23 cellular contexts compared by ENCODE assay signal in genomic region chr19:28456708-28457320, GRCh38.
"Had no signal": no experiment of that assay in that cellular context is flagged by ENCODE, and none has a peak within 500 bp of the region (broad histone marks: within the 10 kb centered on the region; RNA-seq: fewer than 3 reads in every experiment).

No MANE protein-coding gene starts in this region.

- H3K4me3 Mint-ChIP-seq: activated naive CD8-positive, alpha-beta T cell; effector memory CD8-positive, alpha-beta T cell; memory B cell; natural killer cell treated with Interleukin-12 subunit alpha and Interleukin-12 subunit beta and Interleukin-15 and Interleukin-18, amount 100 ng/mL, for 72 hours; stimulated activated naive CD8-positive, alpha-beta T cell treated with anti-CD3 and anti-CD28 coated beads, Interleukin-15, Interleukin-2, amounts not matched to agents 100 ng/mL and 50 ng/mL, for 24 hours had no signal

- H3K27ac Mint-ChIP-seq: activated naive CD8-positive, alpha-beta T cell; effector memory CD8-positive, alpha-beta T cell; memory B cell; natural killer cell treated with Interleukin-12 subunit alpha and Interleukin-12 subunit beta and Interleukin-15 and Interleukin-18, amount 100 ng/mL, for 72 hours; stimulated activated naive CD8-positive, alpha-beta T cell treated with anti-CD3 and anti-CD28 coated beads, Interleukin-15, Interleukin-2, amounts not matched to agents 100 ng/mL and 50 ng/mL, for 24 hours had no signal

- H3K27ac ChIP-seq: adrenal gland, ascending aorta, brain microvascular endothelial cell, colonic mucosa, dorsolateral prefrontal cortex, esophagus muscularis mucosa, spleen, tibial nerve, uterus had no signal

- H3K9me3 ChIP-seq: adrenal gland, ascending aorta, colonic mucosa, esophagus muscularis mucosa, spleen, tibial nerve, uterus had no signal

- H3K27me3 ChIP-seq: ascending aorta, brain microvascular endothelial cell, colonic mucosa, spleen, tibial nerve, uterus had no signal

- H3K9me3 Mint-ChIP-seq: effector memory CD8-positive, alpha-beta T cell; natural killer cell treated with Interleukin-12 subunit alpha and Interleukin-12 subunit beta and Interleukin-15 and Interleukin-18, amount 100 ng/mL, for 72 hours; stimulated activated naive CD8-positive, alpha-beta T cell treated with anti-CD3 and anti-CD28 coated beads, Interleukin-15, Interleukin-2, amounts not matched to agents 100 ng/mL and 50 ng/mL, for 24 hours had no signal

- DNase-seq: activated CD8-positive, alpha-beta memory T cell treated with anti-CD3 and anti-CD28 coated beads, Interleukin-2, amount 50 U/mL, for 48 hours; activated gamma-delta T cell treated with Interleukin-2 at 50 U/mL for 16 hours; adrenal gland; brain microvascular endothelial cell; central memory CD4-positive, alpha-beta T cell; colonic mucosa; dorsolateral prefrontal cortex; effector memory CD8-positive, alpha-beta T cell; glutamatergic neuron; nucleus accumbens; posterior cingulate gyrus; retina; spleen; stimulated activated CD4-positive, alpha-beta T cell treated with anti-CD3 and anti-CD28 coated beads, Interleukin-4, amount 100 ng/mL, for 1 hour; T-helper 2 cell; uterus had no signal

- H3K4me1 Mint-ChIP-seq: memory B cell had no signal

- H3K27me3 Mint-ChIP-seq: activated naive CD8-positive, alpha-beta T cell; memory B cell had no signal

- H3K36me3 Mint-ChIP-seq: activated naive CD8-positive, alpha-beta T cell; memory B cell; natural killer cell treated with Interleukin-12 subunit alpha and Interleukin-12 subunit beta and Interleukin-15 and Interleukin-18, amount 100 ng/mL, for 72 hours had no signal

- H3K4me1 ChIP-seq: adrenal gland, ascending aorta, colonic mucosa, esophagus muscularis mucosa, tibial nerve, uterus had no signal

- ATAC-seq: effector memory CD8-positive, alpha-beta T cell; natural killer cell treated with Interleukin-12 subunit alpha and Interleukin-12 subunit beta and Interleukin-15 and Interleukin-18, amount 100 ng/mL, for 72 hours had no signal

- H3K4me3 ChIP-seq: adrenal gland, ascending aorta, colonic mucosa, dorsolateral prefrontal cortex, esophagus muscularis mucosa, spleen, tibial nerve, uterus had no signal

- H3K36me3 ChIP-seq: adrenal gland, ascending aorta, brain microvascular endothelial cell, colonic mucosa, esophagus muscularis mucosa, spleen, tibial nerve, uterus had no signal
